1 cellular context compared by ENCODE assay signal in the genomic region with DNA sequence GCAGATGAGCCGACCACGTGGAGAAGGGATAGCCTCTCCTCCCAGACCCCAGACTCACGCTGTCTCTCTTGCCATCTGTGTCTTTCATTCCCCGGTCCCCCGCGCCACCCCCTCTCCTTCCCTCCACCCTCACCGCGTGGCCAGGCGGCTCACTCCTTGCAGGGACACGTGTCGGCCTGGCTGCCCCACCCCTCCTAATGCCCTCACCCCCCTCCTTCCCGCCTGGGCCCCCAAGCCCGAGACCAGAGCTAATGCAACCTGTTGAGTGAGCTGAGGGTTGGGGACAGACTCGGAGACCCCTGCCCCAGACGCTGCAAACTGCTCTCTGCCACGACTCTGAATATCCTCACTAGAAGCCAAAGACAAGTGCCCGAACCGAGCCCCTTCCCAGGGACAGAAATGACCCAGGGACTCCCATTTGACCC.
TF ChIP-seq lines count a peak whose summit lies in the region.

No MANE protein-coding gene starts in this region.

TF ChIP-seq in endothelial cell of umbilical vein, 7 proteins besides CTCF, POLR2A, EP300 and RAD21:
- TF ChIP-seq FOS (IDR thresholded peaks at IDR 0.05; ENCODE audit: borderline replicate concordance, insufficient read depth, low read length) (no peak), MYC (IDR thresholded peaks at IDR 0.05; ENCODE audit: low read depth, low read length) (peak; percentile 41)
